32 cellular contexts compared by ENCODE assay signal in the genomic region with DNA sequence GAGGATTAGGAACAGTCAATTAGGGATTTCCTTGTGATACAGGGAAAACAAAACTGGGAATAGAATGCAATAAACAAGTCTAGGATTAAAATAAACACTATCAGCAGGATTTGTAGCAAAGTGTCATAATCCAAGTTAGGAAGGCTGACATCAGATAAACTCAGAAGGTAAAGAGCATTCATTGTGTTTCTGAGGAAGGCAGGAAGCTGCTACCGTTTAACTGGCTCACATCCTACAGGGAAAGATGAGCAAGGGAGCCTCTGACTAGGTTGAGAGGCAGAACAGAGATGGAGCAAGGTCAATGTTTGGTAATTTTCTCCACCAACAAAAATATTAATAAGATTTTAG.
A peak's percentile ranks its signal among the peaks of the same experiment; 100 is the strongest.
DNase-seq lines count a peak whose midpoint lies in the region; ATAC-seq, FAIRE-seq and TF ChIP-seq lines count a peak whose summit lies in the region.
"Had no signal": no experiment of that assay in that cellular context is flagged by ENCODE, and none has a peak within 500 bp of the region (broad histone marks: within the 10 kb centered on the region; RNA-seq: fewer than 3 reads in every experiment).

No MANE protein-coding gene starts in this region.

- DNase-seq in D721Med (ENCODE audit: insufficient read length, low spot score), result no peak
- DNase-seq in iPS-NIHi7 (ENCODE audit: extremely low spot score), result peak; percentile 12
- DNase-seq in C1 segment of cervical spinal cord (lab: John Stamatoyannopoulos, UW), result no peak
- DNase-seq in glutamatergic neuron, result no peak
- DNase-seq in activated naive CD4-positive, alpha-beta T cell (lab: John Stamatoyannopoulos, UW), result no peak
- DNase-seq: activated CD4-positive, alpha-beta T cell treated with anti-CD3 and anti-CD28 coated beads for 4 hours; activated CD8-positive, alpha-beta memory T cell treated with anti-CD3 and anti-CD28 coated beads for 24 hours; activated naive CD8-positive, alpha-beta T cell treated with anti-CD3 and anti-CD28 coated beads for 36 hours; activated T-cell treated with anti-CD3 and anti-CD28 coated beads for 4 hours; anterior cingulate cortex; BE2C; cortex of kidney; gastrocnemius medialis; lower lobe of right lung; MM.1S; mucosa of descending colon; NCI-H1417; NCI-H2029 treated with DMSO at 0.1 percent for 48 hours; NCI-H526 treated with DMSO at 0.1 percent for 48 hours; stimulated activated CD4-positive, alpha-beta T cell treated with anti-CD3 and anti-CD28 coated beads, Interleukin-15, amount 100 ng/mL, for 24 hours; substantia nigra; SW 1271; trophoblast cell had no signal

- peaks cover 37% of the 10 kb centered on the region for H3K4me1 Mint-ChIP-seq in brain
- H3K4me1 Mint-ChIP-seq in glutamatergic neuron (ENCODE audit: low read depth, unreplicated experiment), result peaks cover 4% of the 10 kb centered on the region

- CTCF ChIA-PET in HEK293 (lab: Yijun Ruan, JAX), result no interaction called here

- POLR2A ChIA-PET in HEK293 (lab: Yijun Ruan, JAX), result no interaction called here

- peak; percentile 93 for FAIRE-seq in D721Med (lab: Jason Lieb, UNC)
- FAIRE-seq: G401.6 had no signal

- H3K4me3 Mint-ChIP-seq in brain, result no peak overlapping the region
- no peak overlapping the region for H3K4me3 Mint-ChIP-seq in glutamatergic neuron (ENCODE audit: unreplicated experiment)
- H3K4me3 Mint-ChIP-seq: activated naive CD8-positive, alpha-beta T cell treated with anti-CD3 and anti-CD28 coated beads for 36 hours; natural killer cell treated with Interleukin-12 subunit alpha and Interleukin-12 subunit beta and Interleukin-15 and Interleukin-18, amount 100 ng/mL, for 72 hours; stimulated activated effector memory CD8-positive, alpha-beta T cell treated with anti-CD3 and anti-CD28 coated beads, Interleukin-12 subunit alpha, Interleukin-12 subunit beta, amount 100 ng/mL, for 72 hours had no signal

- H3K9me3 Mint-ChIP-seq in brain (peaks cover 8 to 26% (median 15%) of the 10 kb centered on the region in 5 experiments), glutamatergic neuron (ENCODE audit: unreplicated experiment) (no peaks in the 10 kb centered on the region)
- H3K9me3 Mint-ChIP-seq: activated naive CD8-positive, alpha-beta T cell treated with anti-CD3 and anti-CD28 coated beads for 36 hours; natural killer cell treated with Interleukin-12 subunit alpha and Interleukin-12 subunit beta and Interleukin-15 and Interleukin-18, amount 100 ng/mL, for 72 hours; stimulated activated effector memory CD8-positive, alpha-beta T cell treated with anti-CD3 and anti-CD28 coated beads, Interleukin-12 subunit alpha, Interleukin-12 subunit beta, amount 100 ng/mL, for 72 hours had no signal

- H3K4me1 ChIP-seq in HEK293 (ENCODE audit: control insufficient read depth, insufficient read depth, low read length), result no peaks in the 10 kb centered on the region
- H3K4me1 ChIP-seq: BE2C, lower lobe of right lung had no signal

- no peaks in the 10 kb centered on the region for H3K9me3 ChIP-seq in HEK293 (ENCODE audit: control insufficient read depth, insufficient read depth, low read depth, low read length)
- H3K9me3 ChIP-seq: BE2C, esophagus muscularis mucosa, gastrocnemius medialis, lower lobe of right lung, mucosa of descending colon, SJCRH30 had no signal

- no peak for ATAC-seq in HG03469 (IDR thresholded peaks at IDR 0.05; ENCODE audit: unreplicated experiment)
- ATAC-seq: lower lobe of right lung; mucosa of descending colon; natural killer cell treated with Interleukin-12 subunit alpha and Interleukin-12 subunit beta and Interleukin-15 and Interleukin-18, amount 100 ng/mL, for 72 hours; stimulated activated effector memory CD8-positive, alpha-beta T cell treated with anti-CD3 and anti-CD28 coated beads, Interleukin-12 subunit alpha, Interleukin-12 subunit beta, amount 100 ng/mL, for 72 hours had no signal

- no peaks in the 10 kb centered on the region for H3K36me3 ChIP-seq in HEK293 (ENCODE audit: control insufficient read depth in 2 of 2, insufficient read depth in 1 of 2, low read length in 2 of 2)
- H3K36me3 ChIP-seq: BE2C, gastrocnemius medialis, lower lobe of right lung, SJCRH30 had no signal

- peak overlapping the region in 3 of 5 experiments; percentile 1 to 31 (median 27) for H3K27ac Mint-ChIP-seq in brain
- no peak overlapping the region for H3K27ac Mint-ChIP-seq in glutamatergic neuron (ENCODE audit: unreplicated experiment)
- H3K27ac Mint-ChIP-seq: activated naive CD8-positive, alpha-beta T cell treated with anti-CD3 and anti-CD28 coated beads for 36 hours; natural killer cell treated with Interleukin-12 subunit alpha and Interleukin-12 subunit beta and Interleukin-15 and Interleukin-18, amount 100 ng/mL, for 72 hours; stimulated activated effector memory CD8-positive, alpha-beta T cell treated with anti-CD3 and anti-CD28 coated beads, Interleukin-12 subunit alpha, Interleukin-12 subunit beta, amount 100 ng/mL, for 72 hours had no signal

- TF ChIP-seq CTCF in D721Med (IDR thresholded peaks at IDR 0.05; ENCODE audit: insufficient read depth, missing control alignments), result no peak
- no peak for TF ChIP-seq CTCF in HEK293 (tag by site-specific recombination; IDR thresholded peaks at IDR 0.05)
- TF ChIP-seq CTCF in brain (conservative IDR thresholded peaks at IDR 0.05), result no peak
- no peak for TF ChIP-seq CTCF in glutamatergic neuron (IDR thresholded peaks at IDR 0.05; ENCODE audit: partially characterized antibody, unreplicated experiment)

- no peak overlapping the region for H3K4me3 ChIP-seq in HEK293 (ENCODE audit: low read depth, low read length)
- H3K4me3 ChIP-seq: esophagus muscularis mucosa, gastrocnemius medialis, lower lobe of right lung, mucosa of descending colon, SJCRH30 had no signal

- no peaks in the 10 kb centered on the region for H3K27me3 Mint-ChIP-seq in brain
- no peaks in the 10 kb centered on the region for H3K27me3 Mint-ChIP-seq in glutamatergic neuron (ENCODE audit: unreplicated experiment)
- H3K27me3 Mint-ChIP-seq: activated naive CD8-positive, alpha-beta T cell treated with anti-CD3 and anti-CD28 coated beads for 36 hours; natural killer cell treated with Interleukin-12 subunit alpha and Interleukin-12 subunit beta and Interleukin-15 and Interleukin-18, amount 100 ng/mL, for 72 hours had no signal

- H3K36me3 Mint-ChIP-seq in brain (peaks cover 70% of the 10 kb centered on the region), glutamatergic neuron (ENCODE audit: unreplicated experiment) (no peaks in the 10 kb centered on the region)
- H3K36me3 Mint-ChIP-seq: natural killer cell treated with Interleukin-12 subunit alpha and Interleukin-12 subunit beta and Interleukin-15 and Interleukin-18, amount 100 ng/mL, for 72 hours; stimulated activated effector memory CD8-positive, alpha-beta T cell treated with anti-CD3 and anti-CD28 coated beads, Interleukin-12 subunit alpha, Interleukin-12 subunit beta, amount 100 ng/mL, for 72 hours had no signal

- H3K27ac ChIP-seq in HEK293 (ENCODE audit: extremely low read depth, low read depth, low read length), result no peak overlapping the region
- H3K27ac ChIP-seq: esophagus muscularis mucosa, gastrocnemius medialis, KMS-11, lower lobe of right lung had no signal

TF ChIP-seq in HEK293, 187 proteins besides CTCF, POLR2A, EP300 and RAD21 (continues in another document):
- no peak for TF ChIP-seq ZNF571 (tag by site-specific recombination; IDR thresholded peaks at IDR 0.05)
- no peak for TF ChIP-seq ZNF157 (tag by site-specific recombination; IDR thresholded peaks at IDR 0.05)
- no peak for TF ChIP-seq ZNF174 (tag by site-specific recombination; IDR thresholded peaks at IDR 0.05)
- 0 out of 2 replicates have a peak, but pooled peaks have one; percentile 3 for TF ChIP-seq FEZF1 (tag by site-specific recombination; IDR thresholded peaks at IDR 0.05)
- no peak for TF ChIP-seq ZNF530 (tag by site-specific recombination; IDR thresholded peaks at IDR 0.05; ENCODE audit: low read depth)
- no peak for TF ChIP-seq ZNF830 (tag by site-specific recombination; IDR thresholded peaks at IDR 0.05; ENCODE audit: low read depth)
- TF ChIP-seq RBAK (tag by site-specific recombination; IDR thresholded peaks at IDR 0.05), result no peak
- TF ChIP-seq ZNF624 (tag by site-specific recombination; IDR thresholded peaks at IDR 0.05), result no peak
- TF ChIP-seq ZNF23 (tag by site-specific recombination; IDR thresholded peaks at IDR 0.05; ENCODE audit: borderline replicate concordance), result no peak
- no peak for TF ChIP-seq ZNF112 (tag by site-specific recombination; IDR thresholded peaks at IDR 0.05)
- no peak for TF ChIP-seq GLIS2 (tag by site-specific recombination; IDR thresholded peaks at IDR 0.05)
- TF ChIP-seq, protein P1, sequence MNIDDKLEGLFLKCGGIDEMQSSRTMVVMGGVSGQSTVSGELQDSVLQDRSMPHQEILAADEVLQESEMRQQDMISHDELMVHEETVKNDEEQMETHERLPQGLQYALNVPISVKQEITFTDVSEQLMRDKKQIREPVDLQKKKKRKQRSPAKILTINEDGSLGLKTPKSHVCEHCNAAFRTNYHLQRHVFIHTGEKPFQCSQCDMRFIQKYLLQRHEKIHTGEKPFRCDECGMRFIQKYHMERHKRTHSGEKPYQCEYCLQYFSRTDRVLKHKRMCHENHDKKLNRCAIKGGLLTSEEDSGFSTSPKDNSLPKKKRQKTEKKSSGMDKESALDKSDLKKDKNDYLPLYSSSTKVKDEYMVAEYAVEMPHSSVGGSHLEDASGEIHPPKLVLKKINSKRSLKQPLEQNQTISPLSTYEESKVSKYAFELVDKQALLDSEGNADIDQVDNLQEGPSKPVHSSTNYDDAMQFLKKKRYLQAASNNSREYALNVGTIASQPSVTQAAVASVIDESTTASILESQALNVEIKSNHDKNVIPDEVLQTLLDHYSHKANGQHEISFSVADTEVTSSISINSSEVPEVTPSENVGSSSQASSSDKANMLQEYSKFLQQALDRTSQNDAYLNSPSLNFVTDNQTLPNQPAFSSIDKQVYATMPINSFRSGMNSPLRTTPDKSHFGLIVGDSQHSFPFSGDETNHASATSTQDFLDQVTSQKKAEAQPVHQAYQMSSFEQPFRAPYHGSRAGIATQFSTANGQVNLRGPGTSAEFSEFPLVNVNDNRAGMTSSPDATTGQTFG (tag by site-specific recombination; IDR thresholded peaks at IDR 0.05; ENCODE audit: borderline replicate concordance), result no peak
- TF ChIP-seq ZNF585B (tag by site-specific recombination; IDR thresholded peaks at IDR 0.05), result no peak
- no peak for TF ChIP-seq ZNF629 (tag by site-specific recombination; IDR thresholded peaks at IDR 0.05)
- 0 out of 2 replicates have a peak, but pooled peaks have one; percentile 6 for TF ChIP-seq ZNF394 (tag by site-specific recombination; IDR thresholded peaks at IDR 0.05; ENCODE audit: borderline replicate concordance)
- 0 out of 2 replicates have a peak, but pooled peaks have one; percentile 48 for TF ChIP-seq ZNF501 (tag by site-specific recombination; IDR thresholded peaks at IDR 0.05)
